In the genomic region with DNA sequence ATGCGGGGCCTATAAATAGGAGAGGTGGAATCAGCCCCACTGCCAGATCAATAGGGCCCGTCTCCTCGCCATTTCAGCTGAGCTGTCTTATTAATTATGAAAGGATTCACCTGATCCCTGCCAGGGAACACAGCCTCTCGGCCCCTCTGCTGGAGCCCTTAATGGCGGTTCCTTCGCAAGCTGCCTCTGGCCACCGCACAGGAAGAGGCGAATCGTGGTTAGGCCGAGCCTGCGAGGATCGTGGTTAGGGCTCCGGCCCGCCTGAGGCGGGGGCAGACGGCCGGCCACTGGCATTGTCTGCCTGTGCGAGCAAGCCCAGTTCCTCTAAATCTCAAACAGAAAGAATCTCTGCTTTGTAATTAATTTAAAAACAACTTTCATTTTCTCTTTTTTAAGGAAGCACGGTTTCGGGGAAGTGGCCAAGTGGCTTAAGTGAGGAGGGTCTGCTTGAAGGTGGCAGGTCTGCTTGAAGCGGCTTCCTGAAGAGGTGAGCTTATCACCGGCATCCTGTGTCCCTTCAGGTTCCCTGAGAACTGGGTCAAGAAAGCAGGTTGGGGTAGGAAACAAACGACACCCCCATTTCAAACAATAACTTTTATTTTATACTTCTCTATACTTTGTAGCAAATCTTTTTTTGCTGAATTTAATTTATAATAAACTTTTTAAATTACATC, we compare ENCODE assay signal across 8 cellular contexts. TPM values are rescaled to one million over a fixed set of nuclear protein-coding genes. Genes with fewer than 3 reads are reported as not detected.
DNase-seq lines count a peak whose midpoint lies in the region; ATAC-seq and TF ChIP-seq lines count a peak whose summit lies in the region.

No MANE protein-coding gene starts in this region.

- H3K27ac ChIP-seq in SK-N-MC (peak overlapping the region; percentile 94), esophagus muscularis mucosa (replicated peaks in 1 of 4) (peak overlapping the region; percentile 56 to 77 (median 69)), neural progenitor cell (no peak overlapping the region)

- TF ChIP-seq EP300 in esophagus muscularis mucosa (IDR thresholded peaks at IDR 0.05) = no peak

- DNase-seq in SIG-M5 treated with dmso at 0.1 percent for 504 hours (lab: John Stamatoyannopoulos, UW; ENCODE audit: unreplicated experiment) (peak; percentile 16), SIG-M5 (lab: John Stamatoyannopoulos, UW) (no peak), SK-N-MC (ENCODE audit: low read depth, low spot score) (no peak), esophagus muscularis mucosa (ENCODE audit: extremely low spot score) (no peak), neural progenitor cell (ENCODE audit: low spot score) (peak; percentile 85), HT-29 (ENCODE audit: low spot score) (no peak), cortex of kidney (lab: John Stamatoyannopoulos, UW) (no peak)

- peaks cover 45% of the 10 kb centered on the region for H3K4me1 Mint-ChIP-seq in neural progenitor cell

- H3K9me3 Mint-ChIP-seq in neural progenitor cell = peaks cover 13% of the 10 kb centered on the region

- H3K4me1 ChIP-seq in esophagus muscularis mucosa (peaks cover 43 to 63% (median 58%) of the 10 kb centered on the region in 4 donors), neural progenitor cell (peaks cover 41% of the 10 kb centered on the region)

- H3K79me2 ChIP-seq in neural progenitor cell (ENCODE audit: low read depth) = no peaks in the 10 kb centered on the region

- no peak for ATAC-seq in GM18861 (IDR thresholded peaks at IDR 0.05; ENCODE audit: unreplicated experiment)

- intact Hi-C loops in esophagus muscularis mucosa (cut with DNase I) = no loop called here

- peak overlapping the region; percentile 56 for H2AFZ ChIP-seq in neural progenitor cell (replicated peaks)

- H3K36me3 ChIP-seq in SK-N-MC (ENCODE audit: insufficient read depth, low read length) (peaks cover 11% of the 10 kb centered on the region; the same call in 1 of the 2 replicates), esophagus muscularis mucosa (no peaks in the 10 kb centered on the region), neural progenitor cell (no peaks in the 10 kb centered on the region)

- H3K4me3 ChIP-seq in SK-N-MC (peak overlapping the region; percentile 81), esophagus muscularis mucosa (peak overlapping the region; percentile 52 to 70 (median 58)), neural progenitor cell (peak overlapping the region; percentile 62)

- H3K27ac Mint-ChIP-seq in neural progenitor cell = no peak overlapping the region

- peaks cover 0 to 100% (median 84%) of the 10 kb centered on the region in 4 donors for H3K27me3 ChIP-seq in esophagus muscularis mucosa
- peaks cover 100% of the 10 kb centered on the region for H3K27me3 ChIP-seq in neural progenitor cell

- H3K9ac ChIP-seq in SK-N-MC (ENCODE audit: insufficient read length) = peak overlapping the region; percentile 51
- H3K9ac ChIP-seq in neural progenitor cell = no peak overlapping the region

- H3K4me3 Mint-ChIP-seq in neural progenitor cell = peak overlapping the region; percentile 91

- no peak for TF ChIP-seq CTCF in esophagus muscularis mucosa (IDR thresholded peaks at IDR 0.05)
- no peak for TF ChIP-seq CTCF in neural progenitor cell (IDR thresholded peaks at IDR 0.05)

- H3K36me3 Mint-ChIP-seq in neural progenitor cell = peaks cover 6% of the 10 kb centered on the region

- whole genome bisulfite sequencing in esophagus muscularis mucosa = 19% methylated on average over 21 of the region's 23 CpGs

- no peak for TF ChIP-seq POLR2A in esophagus muscularis mucosa (IDR thresholded peaks at IDR 0.05; ENCODE audit: low read depth)

- H3K9me3 ChIP-seq in SK-N-MC (ENCODE audit: low read depth, low read length) = no peaks in the 10 kb centered on the region
- H3K9me3 ChIP-seq in esophagus muscularis mucosa = peaks cover 0 to 4% (median 0%) of the 10 kb centered on the region in 4 donors
- no peaks in the 10 kb centered on the region for H3K9me3 ChIP-seq in neural progenitor cell (ENCODE audit: low read depth)

- H3F3A ChIP-seq in neural progenitor cell (ENCODE audit: low read depth) = peaks cover 39% of the 10 kb centered on the region

- H4K20me1 ChIP-seq in neural progenitor cell (ENCODE audit: low read depth) = peaks cover 57% of the 10 kb centered on the region

- H3K4me2 ChIP-seq in neural progenitor cell = peak overlapping the region; percentile 99

- H3K27me3 Mint-ChIP-seq in neural progenitor cell (ENCODE audit: insufficient read depth, low read depth) = peaks cover 83% of the 10 kb centered on the region

RNA-seq across cellular contexts. Expression of a gene that starts 9.2 kb away (rescaled TPM):
- total RNA-seq in esophagus muscularis mucosa (10 to 100 TPM; 12.9 to 24.2 (median 19.7) TPM), neural progenitor cell (ENCODE audit: low replicate concordance) (0.74 and 1.3 TPM in 2 replicates)
- total RNA-seq in HT-29 (2014; rRNA removed; shearing (Covaris generic)) = 0.39 TPM in 1 of 2 replicates, not detected in the other

Comparison
In these comparisons a context has a peak if more than half of its experiments do, and no peak if none do; other contexts are left out.
1. DNase-seq: peak in SIG-M5 treated with dmso at 0.1 percent for 504 hours (single experiment) and neural progenitor cell (single experiment); none in SIG-M5 (single experiment), SK-N-MC (single experiment), esophagus muscularis mucosa (single experiment), HT-29 (single experiment) and cortex of kidney (single experiment).
2. Peak in every context shown above with its lines, with median percentiles within 50 percentile points of each other: H3K4me3 ChIP-seq.